In genomic region chrX:133056341-133056740, GRCh38 we compare ENCODE assay signal across 1 cellular context.
TF ChIP-seq lines count a peak whose summit lies in the region.

No MANE protein-coding gene starts in this region.

TF ChIP-seq in GM23338, 12 proteins besides CTCF, POLR2A, EP300 and RAD21 (continued from another document):
- TF ChIP-seq ETS1 (IDR thresholded peaks at IDR 0.05) (no peak), ZNF462 (CRISPR knock-in tag; IDR thresholded peaks at IDR 0.05) (no peak), JUNB (IDR thresholded peaks at IDR 0.05; ENCODE audit: unreplicated experiment) (no peak)
TF ChIP-seq in GM23338: peak in this region for 0.
